Comparison of ENCODE assay signal across 10 cellular contexts in genomic region chr22:39351689-39352214, GRCh38. TPM values are rescaled to one million over a fixed set of nuclear protein-coding genes. Genes with fewer than 3 reads are reported as not detected.
DNase-seq lines count a peak whose midpoint lies in the region; ATAC-seq and TF ChIP-seq lines count a peak whose summit lies in the region.
"Had no signal": no experiment of that assay in that cellular context is flagged by ENCODE, and none has a peak within 500 bp of the region (broad histone marks: within the 10 kb centered on the region; RNA-seq: fewer than 3 reads in every experiment).

No MANE protein-coding gene starts in this region.

- H3K27ac Mint-ChIP-seq in CD4-positive, alpha-beta memory T cell, result peak overlapping the region in 1 of 7 donors; percentile 60
- H3K27ac Mint-ChIP-seq in activated naive CD8-positive, alpha-beta T cell treated with anti-CD3 and anti-CD28 coated beads, Interleukin-2, amount 50 U/mL, for 24 hours, result no peak overlapping the region

- peaks cover 3 to 17% (median 6%) of the 10 kb centered on the region in 4 donors for H3K4me1 Mint-ChIP-seq in CD4-positive, alpha-beta memory T cell
- H3K4me1 Mint-ChIP-seq in activated naive CD8-positive, alpha-beta T cell treated with anti-CD3 and anti-CD28 coated beads, Interleukin-2, amount 50 U/mL, for 24 hours, result peaks cover 30% of the 10 kb centered on the region

- H3K27me3 ChIP-seq in CD4-positive, alpha-beta memory T cell (ENCODE audit: insufficient read depth, low read length), result peaks cover 9% of the 10 kb centered on the region
- no peaks in the 10 kb centered on the region for H3K27me3 ChIP-seq in HL-60 (ENCODE audit: insufficient read depth, poor library complexity, severe bottlenecking)
- H3K27me3 ChIP-seq: body of pancreas had no signal

- POLR2A ChIA-PET in CD4-positive, alpha-beta memory T cell (lab: Charles Lee; ENCODE audit: partially characterized antibody), result no interaction called here

- no peaks in the 10 kb centered on the region for H3K36me3 Mint-ChIP-seq in CD4-positive, alpha-beta memory T cell
- no peaks in the 10 kb centered on the region for H3K36me3 Mint-ChIP-seq in activated naive CD8-positive, alpha-beta T cell treated with anti-CD3 and anti-CD28 coated beads, Interleukin-2, amount 50 U/mL, for 24 hours (ENCODE audit: low read depth)

- peak overlapping the region in 6 of 8 donors; percentile 24 to 65 (median 40) for H3K4me3 Mint-ChIP-seq in CD4-positive, alpha-beta memory T cell
- H3K4me3 Mint-ChIP-seq in activated naive CD8-positive, alpha-beta T cell treated with anti-CD3 and anti-CD28 coated beads, Interleukin-2, amount 50 U/mL, for 24 hours, result peak overlapping the region; percentile 18

- TF ChIP-seq CTCF in HL-60 (IDR thresholded peaks at IDR 0.05; ENCODE audit: insufficient read depth, low read length) (no peak), mucosa of descending colon (IDR thresholded peaks at IDR 0.05) (no peak), GM20000 (IDR thresholded peaks at IDR 0.05; ENCODE audit: extremely low read depth, missing control alignments) (no peak)

- H3K27me3 Mint-ChIP-seq in CD4-positive, alpha-beta memory T cell, result peaks cover 17 to 19% of the 10 kb centered on the region in 2 donors
- H3K27me3 Mint-ChIP-seq in activated naive CD8-positive, alpha-beta T cell treated with anti-CD3 and anti-CD28 coated beads, Interleukin-2, amount 50 U/mL, for 24 hours, result peaks cover 6% of the 10 kb centered on the region

- no peak overlapping the region for H3K4me3 ChIP-seq in CD4-positive, alpha-beta memory T cell (ENCODE audit: low read length in 2 of 2)
- peak overlapping the region; percentile 58; the same call in 1 of the 2 replicates for H3K4me3 ChIP-seq in HL-60 (replicated peaks; ENCODE audit: insufficient read depth, low read length)
- no peak overlapping the region for H3K4me3 ChIP-seq in mucosa of descending colon
- H3K4me3 ChIP-seq: body of pancreas had no signal

- no peak overlapping the region for H3K27ac ChIP-seq in CD4-positive, alpha-beta memory T cell (ENCODE audit: low read depth, low read length)
- H3K27ac ChIP-seq in HL-60 (replicated peaks), result peak overlapping the region; percentile 79

- DNase-seq in CD4-positive, alpha-beta memory T cell, result no peak
- DNase-seq in HL-60 (ENCODE audit: low read depth in 1 of 2, low spot score in 1 of 2) (peak; percentile 51 to 87), mucosa of descending colon (no peak), DMS 273 treated with DMSO at 0.1 percent for 48 hours (lab: John Stamatoyannopoulos, UW) (no peak), GM20000 (ENCODE audit: low spot score) (no peak), NCI-H2196 treated with DMSO at 0.1 percent for 48 hours (lab: John Stamatoyannopoulos, UW; ENCODE audit: unreplicated experiment) (no peak)
- DNase-seq in activated naive CD8-positive, alpha-beta T cell treated with anti-CD3 and anti-CD28 coated beads, Interleukin-2, amount 50 U/mL, for 24 hours, result peak; percentile 30
- DNase-seq: body of pancreas had no signal

- no peaks in the 10 kb centered on the region for H3K36me3 ChIP-seq in CD4-positive, alpha-beta memory T cell (ENCODE audit: insufficient read depth, low read length)
- no peaks in the 10 kb centered on the region for H3K36me3 ChIP-seq in mucosa of descending colon (ENCODE audit: low read depth)

- no peaks in the 10 kb centered on the region for H3K9me3 ChIP-seq in CD4-positive, alpha-beta memory T cell (ENCODE audit: control insufficient read depth in 1 of 2, low read length in 2 of 2)
- no peaks in the 10 kb centered on the region for H3K9me3 ChIP-seq in mucosa of descending colon
- H3K9me3 ChIP-seq: body of pancreas had no signal

- intact Hi-C loops in CD4-positive, alpha-beta memory T cell (cut with micrococcal nuclease), result no loop called here
- intact Hi-C loops in mucosa of descending colon (cut with DNase I, micrococcal nuclease), result no loop called here

- peak; percentile 53 for ATAC-seq in activated naive CD8-positive, alpha-beta T cell treated with anti-CD3 and anti-CD28 coated beads, Interleukin-2, amount 50 U/mL, for 24 hours
- peak; percentile 52 for ATAC-seq in mucosa of descending colon
- ATAC-seq in HG02981 (IDR thresholded peaks at IDR 0.05; ENCODE audit: unreplicated experiment), result no peak
- ATAC-seq: body of pancreas, Panc1 had no signal

- CTCF ChIA-PET in CD4-positive, alpha-beta memory T cell (lab: Charles Lee; ENCODE audit: partially characterized antibody), result no interaction called here

- H3K4me1 ChIP-seq in CD4-positive, alpha-beta memory T cell (ENCODE audit: insufficient read depth, low read length), result peaks cover 4% of the 10 kb centered on the region
- no peaks in the 10 kb centered on the region for H3K4me1 ChIP-seq in mucosa of descending colon (ENCODE audit: low read depth)

- no peaks in the 10 kb centered on the region for H3K9me3 Mint-ChIP-seq in CD4-positive, alpha-beta memory T cell
- H3K9me3 Mint-ChIP-seq in activated naive CD8-positive, alpha-beta T cell treated with anti-CD3 and anti-CD28 coated beads, Interleukin-2, amount 50 U/mL, for 24 hours, result no peaks in the 10 kb centered on the region

RNA-seq across cellular contexts. Expression of gene SYNGR1, which starts 2.0 kb away (rescaled TPM):
- total RNA-seq in CD4-positive, alpha-beta memory T cell, result not detected
- under 1 TPM; 0.30 to 0.62 TPM for polyA plus RNA-seq in CD4-positive, alpha-beta memory T cell
- 10 to 100 TPM in 1 of 3 donors, 1 to 10 TPM in 2; 1.7 to 26.5 (median 2.9) TPM for total RNA-seq in mucosa of descending colon

RNA-seq across cellular contexts. Expression of gene RPL3, which starts 32.3 kb away (rescaled TPM):
- total RNA-seq in CD4-positive, alpha-beta memory T cell, result 1,000 to 10,000 TPM; 3,492 to 3,635 TPM
- 1,000 to 10,000 TPM; 3,292 to 4,075 TPM for polyA plus RNA-seq in CD4-positive, alpha-beta memory T cell
- total RNA-seq in mucosa of descending colon, result 1,000 to 10,000 TPM; 1,561 to 1,749 (median 1,709) TPM

RNA-seq across cellular contexts. Expression of gene TAB1, which starts 47.8 kb away (rescaled TPM):
- total RNA-seq in CD4-positive, alpha-beta memory T cell, result 10 to 100 TPM; 43.5 to 52.9 TPM
- polyA plus RNA-seq in CD4-positive, alpha-beta memory T cell, result 1 to 10 TPM; 4.0 TPM
- total RNA-seq in mucosa of descending colon, result 10 to 100 TPM; 19.2 to 29.9 (median 24.8) TPM

Comparison
In these comparisons a context has a peak if more than half of its experiments do, and no peak if none do; other contexts are left out.
1. DNase-seq: peak in HL-60 (2 of 2) and activated naive CD8-positive, alpha-beta T cell treated with anti-CD3 and anti-CD28 coated beads, Interleukin-2, amount 50 U/mL, for 24 hours (single experiment); none in CD4-positive, alpha-beta memory T cell (0 of 5), mucosa of descending colon (0 of 3), DMS 273 treated with DMSO at 0.1 percent for 48 hours (single experiment), GM20000 (single experiment) and NCI-H2196 treated with DMSO at 0.1 percent for 48 hours (single experiment).